14 cellular contexts compared by ENCODE assay signal in the genomic region with DNA sequence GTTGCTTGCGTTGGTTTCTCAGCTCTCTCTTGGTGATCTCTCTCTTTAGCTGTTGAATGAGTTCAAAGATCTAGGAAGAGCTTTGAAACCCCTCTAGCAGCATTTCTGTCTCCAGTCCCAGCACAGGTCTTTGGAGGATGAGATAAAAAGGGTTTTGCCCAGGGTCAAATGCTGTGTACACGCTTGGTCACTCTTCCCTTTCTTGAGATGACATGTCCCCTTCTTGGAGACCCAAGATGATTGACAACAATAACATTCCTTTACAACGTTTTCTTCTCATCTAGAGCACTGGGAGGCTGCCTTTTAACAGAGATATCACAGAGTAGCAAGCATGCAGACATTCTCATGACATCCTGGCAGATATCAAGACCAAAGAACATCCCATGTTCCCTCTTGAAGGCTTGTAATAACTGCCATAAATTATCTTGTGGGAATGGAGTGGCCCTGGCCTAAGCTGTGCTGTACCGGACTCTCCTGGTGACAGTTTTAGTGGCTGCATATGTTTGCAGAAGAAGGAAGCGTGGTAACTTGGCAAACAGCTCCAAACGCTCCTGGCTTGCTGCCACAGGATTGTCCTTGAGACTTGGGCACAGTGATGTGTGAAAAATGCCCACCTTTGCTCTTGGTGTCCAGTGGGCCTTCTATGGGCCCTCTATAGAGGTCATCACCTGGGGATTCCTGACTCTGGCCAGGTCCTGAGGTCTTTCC.
DNase-seq lines count a peak whose midpoint lies in the region; ATAC-seq, FAIRE-seq and TF ChIP-seq lines count a peak whose summit lies in the region.
"Had no signal": no experiment of that assay in that cellular context is flagged by ENCODE, and none has a peak within 500 bp of the region (broad histone marks: within the 10 kb centered on the region; RNA-seq: fewer than 3 reads in every experiment).

No MANE protein-coding gene starts in this region.

- peaks cover 0 to 14% (median 11%) of the 10 kb centered on the region in 11 experiments; a peak in 17 of 22 replicates for H3K9me3 ChIP-seq in BLaER1 treated with 17β-estradiol and CSF1 and Interleukin-3, amounts not matched to agents 10 nM and 100 nM (replicated peaks in 1 of 11)
- H3K9me3 ChIP-seq in HEK293 (ENCODE audit: control insufficient read depth, insufficient read depth, low read depth, low read length) (no peaks in the 10 kb centered on the region), OCI-LY3 (ENCODE audit: insufficient read depth, low read length) (no peaks in the 10 kb centered on the region), kidney (ENCODE audit: control insufficient read depth in 1 of 2, low read length in 2 of 2) (no peaks in the 10 kb centered on the region)
- H3K9me3 ChIP-seq: suprapubic skin had no signal

- H4K20me1 ChIP-seq in BLaER1 treated with 17β-estradiol and CSF1 and Interleukin-3, amounts not matched to agents 10 nM and 100 nM, result peaks cover 0 to 100% (median 68%) of the 10 kb centered on the region in 11 experiments; a peak in 18 of 22 replicates
- peaks cover 91% of the 10 kb centered on the region for H4K20me1 ChIP-seq in OCI-LY3 (ENCODE audit: insufficient read depth, low read length)

- H3K27ac ChIP-seq in BLaER1 treated with 17β-estradiol and CSF1 and Interleukin-3, amounts not matched to agents 10 nM and 100 nM, result no peak overlapping the region
- H3K27ac ChIP-seq in HEK293 (ENCODE audit: extremely low read depth, low read depth, low read length) (0 out of 2 replicates have a peak overlapping the region, but pooled peaks have one; percentile 5), OCI-LY3 (ENCODE audit: low read length) (no peak overlapping the region), kidney (ENCODE audit: low read depth in 2 of 2, low read length in 2 of 2) (peak overlapping the region in 1 of 2 donors; percentile 54)

- H3K9ac ChIP-seq in BLaER1 treated with 17β-estradiol and CSF1 and Interleukin-3, amounts not matched to agents 10 nM and 100 nM, result no peak overlapping the region
- H3K9ac ChIP-seq in OCI-LY3 (ENCODE audit: low read length) (no peak overlapping the region), kidney (ENCODE audit: low read length in 2 of 2) (no peak overlapping the region)

- no peaks in the 10 kb centered on the region for H3K27me3 Mint-ChIP-seq in activated CD8-positive, alpha-beta T cell treated with anti-CD3 and anti-CD28 coated beads for 36 hours
- H3K27me3 Mint-ChIP-seq in endothelial cell (ENCODE audit: unreplicated experiment), result peaks cover 4% of the 10 kb centered on the region
- no peaks in the 10 kb centered on the region for H3K27me3 Mint-ChIP-seq in glutamatergic neuron (ENCODE audit: unreplicated experiment)
- H3K27me3 Mint-ChIP-seq: activated naive CD4-positive, alpha-beta T cell treated with anti-CD3 and anti-CD28 coated beads, Interleukin-2, amount 50 U/mL, for 24 hours; IgD-negative memory B cell had no signal

- peak overlapping the region in 8 of 11 experiments; percentile 10 to 58 (median 20); a peak in 16 of 22 replicates for H3K4me2 ChIP-seq in BLaER1 treated with 17β-estradiol and CSF1 and Interleukin-3, amounts not matched to agents 10 nM and 100 nM
- H3K4me2 ChIP-seq in OCI-LY3 (ENCODE audit: low read length), result 0 out of 2 replicates have a peak overlapping the region, but pooled peaks have one; percentile 18

- DNase-seq in kidney (peak; percentile 81), erythroblast (lab: John Stamatoyannopoulos, UW) (no peak), endothelial cell (ENCODE audit: low spot score) (no peak), glutamatergic neuron (no peak)
- DNase-seq in activated CD8-positive, alpha-beta T cell treated with anti-CD3 and anti-CD28 coated beads for 36 hours, result no peak
- DNase-seq: stimulated activated CD4-positive, alpha-beta T cell treated with anti-CD3 and anti-CD28 coated beads, Interleukin-4, amount 100 ng/mL, for 1 hour had no signal

- TF ChIP-seq CTCF in HEK293 (tag by site-specific recombination; IDR thresholded peaks at IDR 0.05) (no peak), OCI-LY3 (IDR thresholded peaks at IDR 0.05; ENCODE audit: low read depth, low read length) (no peak), kidney (IDR thresholded peaks at IDR 0.05; ENCODE audit: borderline replicate concordance, extremely low read depth, insufficient read depth) (no peak), endothelial cell (IDR thresholded peaks at IDR 0.05; ENCODE audit: unreplicated experiment) (no peak), glutamatergic neuron (IDR thresholded peaks at IDR 0.05; ENCODE audit: partially characterized antibody, unreplicated experiment) (no peak)
- no peak for TF ChIP-seq CTCF in activated CD8-positive, alpha-beta T cell treated with anti-CD3 and anti-CD28 coated beads for 36 hours (IDR thresholded peaks at IDR 0.05)

- H3K36me3 ChIP-seq in BLaER1 treated with 17β-estradiol and CSF1 and Interleukin-3, amounts not matched to agents 10 nM and 100 nM, result peaks cover 0 to 78% (median 13%) of the 10 kb centered on the region in 11 experiments; a peak in 12 of 22 replicates
- H3K36me3 ChIP-seq in HEK293 (ENCODE audit: control insufficient read depth in 2 of 2, insufficient read depth in 1 of 2, low read length in 2 of 2), result no peaks in the 10 kb centered on the region
- H3K36me3 ChIP-seq in OCI-LY3 (replicated peaks; ENCODE audit: low read depth, low read length), result peaks cover 16% of the 10 kb centered on the region
- no peaks in the 10 kb centered on the region for H3K36me3 ChIP-seq in kidney (ENCODE audit: control insufficient read depth in 1 of 2, insufficient read depth in 2 of 2, low read length in 2 of 2)
- H3K36me3 ChIP-seq: suprapubic skin had no signal

- no peak overlapping the region for H3K27ac Mint-ChIP-seq in activated CD8-positive, alpha-beta T cell treated with anti-CD3 and anti-CD28 coated beads for 36 hours
- no peak overlapping the region for H3K27ac Mint-ChIP-seq in endothelial cell (ENCODE audit: unreplicated experiment)
- H3K27ac Mint-ChIP-seq in glutamatergic neuron (ENCODE audit: unreplicated experiment), result no peak overlapping the region
- H3K27ac Mint-ChIP-seq: IgD-negative memory B cell had no signal

- CTCF ChIA-PET in HEK293 (lab: Yijun Ruan, JAX), result interaction anchor here (0.6 to 1.5 kb wide), 4 partner anchors 20 to 156 kb away, joined by 3 to 6 read pairs (median 4); no protein-coding TSS in a partner anchor
- CTCF ChIA-PET in activated CD8-positive, alpha-beta T cell treated with anti-CD3 and anti-CD28 coated beads for 36 hours (lab: Charles Lee), result interaction anchor here (0.8 to 2.0 kb wide), 3 partner anchors 20 to 154 kb away, joined by 3 to 6 read pairs (median 3); no protein-coding TSS in a partner anchor

- H3K4me1 Mint-ChIP-seq in activated CD8-positive, alpha-beta T cell treated with anti-CD3 and anti-CD28 coated beads for 36 hours (ENCODE audit: low read depth), result peaks cover 43% of the 10 kb centered on the region
- H3K4me1 Mint-ChIP-seq in endothelial cell (ENCODE audit: unreplicated experiment) (no peaks in the 10 kb centered on the region), glutamatergic neuron (ENCODE audit: low read depth, unreplicated experiment) (no peaks in the 10 kb centered on the region)

- no peaks in the 10 kb centered on the region for H3K9me3 Mint-ChIP-seq in activated CD8-positive, alpha-beta T cell treated with anti-CD3 and anti-CD28 coated beads for 36 hours
- H3K9me3 Mint-ChIP-seq in endothelial cell (ENCODE audit: unreplicated experiment) (no peaks in the 10 kb centered on the region), glutamatergic neuron (ENCODE audit: unreplicated experiment) (peaks cover 2% of the 10 kb centered on the region)
- H3K9me3 Mint-ChIP-seq: activated naive CD4-positive, alpha-beta T cell treated with anti-CD3 and anti-CD28 coated beads, Interleukin-2, amount 50 U/mL, for 24 hours had no signal

- H3K79me2 ChIP-seq in OCI-LY3 (ENCODE audit: low read length), result peaks cover 91% of the 10 kb centered on the region

- no peak overlapping the region for H3K4me3 ChIP-seq in BLaER1 treated with 17β-estradiol and CSF1 and Interleukin-3, amounts not matched to agents 10 nM and 100 nM
- H3K4me3 ChIP-seq in HEK293 (ENCODE audit: low read depth, low read length), result no peak overlapping the region
- no peak overlapping the region for H3K4me3 ChIP-seq in OCI-LY3 (ENCODE audit: low read length)
- no peak overlapping the region for H3K4me3 ChIP-seq in kidney (ENCODE audit: low read length in 2 of 2)
- H3K4me3 ChIP-seq: GM12878, suprapubic skin had no signal

- peaks cover 10 to 85% (median 24%) of the 10 kb centered on the region in 10 experiments for H3K4me1 ChIP-seq in BLaER1 treated with 17β-estradiol and CSF1 and Interleukin-3, amounts not matched to agents 10 nM and 100 nM
- H3K4me1 ChIP-seq in HEK293 (ENCODE audit: control insufficient read depth, insufficient read depth, low read length), result peaks cover 10% of the 10 kb centered on the region
- H3K4me1 ChIP-seq in OCI-LY3 (ENCODE audit: low read length), result peaks cover 44% of the 10 kb centered on the region
- peaks cover 18 to 44% of the 10 kb centered on the region in 2 donors for H3K4me1 ChIP-seq in kidney (ENCODE audit: control insufficient read depth in 1 of 2, insufficient read depth in 1 of 2, low read depth in 1 of 2, low read length in 2 of 2)

- POLR2A ChIA-PET in HEK293 (lab: Yijun Ruan, JAX), result no interaction called here
- POLR2A ChIA-PET in activated CD8-positive, alpha-beta T cell treated with anti-CD3 and anti-CD28 coated beads for 36 hours (lab: Charles Lee), result no interaction called here

- no peak for FAIRE-seq in kidney (lab: Jason Lieb, UNC)
- FAIRE-seq: GM12878, RCC 7860 had no signal

- H3K36me3 Mint-ChIP-seq in activated CD8-positive, alpha-beta T cell treated with anti-CD3 and anti-CD28 coated beads for 36 hours (ENCODE audit: low read depth), result peaks cover 6% of the 10 kb centered on the region
- H3K36me3 Mint-ChIP-seq in endothelial cell (ENCODE audit: low read depth, unreplicated experiment) (no peaks in the 10 kb centered on the region), glutamatergic neuron (ENCODE audit: unreplicated experiment) (no peaks in the 10 kb centered on the region)
- H3K36me3 Mint-ChIP-seq: IgD-negative memory B cell had no signal

- no peaks in the 10 kb centered on the region for H3K27me3 ChIP-seq in BLaER1 treated with 17β-estradiol and CSF1 and Interleukin-3, amounts not matched to agents 10 nM and 100 nM
- no peaks in the 10 kb centered on the region for H3K27me3 ChIP-seq in OCI-LY3 (ENCODE audit: low read depth, low read length)
- H3K27me3 ChIP-seq: suprapubic skin had no signal

- no peak for ATAC-seq in activated CD8-positive, alpha-beta T cell treated with anti-CD3 and anti-CD28 coated beads for 36 hours
- ATAC-seq: GM12878 had no signal

- H2AFZ ChIP-seq in OCI-LY3 (ENCODE audit: low read depth, low read length), result no peak overlapping the region

- TF ChIP-seq POLR2A in erythroblast (IDR thresholded peaks at IDR 0.05; ENCODE audit: low read length), result no peak

- intact Hi-C loops in kidney (cut with DNase I), result no loop called here
- intact Hi-C loops in activated CD8-positive, alpha-beta T cell treated with anti-CD3 and anti-CD28 coated beads for 36 hours (cut with micrococcal nuclease), result no loop called here

- no peak overlapping the region for H3K4me3 Mint-ChIP-seq in activated CD8-positive, alpha-beta T cell treated with anti-CD3 and anti-CD28 coated beads for 36 hours
- H3K4me3 Mint-ChIP-seq in endothelial cell (ENCODE audit: unreplicated experiment) (no peak overlapping the region), glutamatergic neuron (ENCODE audit: unreplicated experiment) (no peak overlapping the region)
- H3K4me3 Mint-ChIP-seq: activated naive CD4-positive, alpha-beta T cell treated with anti-CD3 and anti-CD28 coated beads, Interleukin-2, amount 50 U/mL, for 24 hours had no signal
